ENCODE assay signal across 20 cellular contexts in genomic region chr3:155441026-155441425, GRCh38.
A peak's percentile ranks its signal among the peaks of the same experiment; 100 is the strongest.
DNase-seq lines count a peak whose midpoint lies in the region; ATAC-seq, FAIRE-seq and TF ChIP-seq lines count a peak whose summit lies in the region.
"Had no signal": no experiment of that assay in that cellular context is flagged by ENCODE, and none has a peak within 500 bp of the region (broad histone marks: within the 10 kb centered on the region; RNA-seq: fewer than 3 reads in every experiment).

No MANE protein-coding gene starts in this region.

- H3K9me3 ChIP-seq in esophagus muscularis mucosa (no peaks in the 10 kb centered on the region), gastroesophageal sphincter (no peaks in the 10 kb centered on the region)
- H3K9me3 ChIP-seq: BLaER1, HAP-1, SJSA1 had no signal

- TF ChIP-seq EP300 in esophagus muscularis mucosa (IDR thresholded peaks at IDR 0.05) (no peak), gastroesophageal sphincter (IDR thresholded peaks at IDR 0.05) (no peak)

- DNase-seq in esophagus muscularis mucosa (ENCODE audit: extremely low spot score) = peak; percentile 0
- peak; percentile 50 for DNase-seq in myocyte (ENCODE audit: low read depth)
- peak; percentile 10 for DNase-seq in putamen (ENCODE audit: low spot score)
- DNase-seq in HTR-8/SVneo (ENCODE audit: insufficient read length, low spot score) = no peak
- DNase-seq in NCI-H2227 (lab: John Stamatoyannopoulos, UW; ENCODE audit: unreplicated experiment) = no peak
- DNase-seq: CD4-positive, alpha-beta T cell; COR-L47; DMS79; NCI-H1105 treated with DMSO at 0.1 percent for 48 hours; NCI-H1694 treated with DMSO at 0.1 percent for 48 hours; NCI-H2081 treated with DMSO at 0.1 percent for 48 hours; NCI-H446 treated with DMSO at 0.1 percent for 48 hours; NCI-H526 treated with DMSO at 0.1 percent for 48 hours; OCI-M1 had no signal

- H3K27ac ChIP-seq in ACC112 (ENCODE audit: low read depth, low read length) (no peak overlapping the region), esophagus muscularis mucosa (replicated peaks in 1 of 4) (no peak overlapping the region), gastroesophageal sphincter (no peak overlapping the region)
- H3K27ac ChIP-seq: BLaER1, SJSA1 had no signal

- intact Hi-C loops in esophagus muscularis mucosa (cut with DNase I) = no loop called here

- TF ChIP-seq CTCF in esophagus muscularis mucosa (IDR thresholded peaks at IDR 0.05) (no peak), gastroesophageal sphincter (IDR thresholded peaks at IDR 0.05) (no peak)

- peak overlapping the region; percentile 32 for H2AFZ ChIP-seq in ACC112 (ENCODE audit: low read length, unreplicated experiment)

- no peaks in the 10 kb centered on the region for H3K27me3 ChIP-seq in ACC112 (ENCODE audit: insufficient read depth, low read length)
- no peaks in the 10 kb centered on the region for H3K27me3 ChIP-seq in esophagus muscularis mucosa
- no peaks in the 10 kb centered on the region for H3K27me3 ChIP-seq in gastroesophageal sphincter
- H3K27me3 ChIP-seq: BLaER1, SJSA1 had no signal

- no peak for FAIRE-seq in HTR-8/SVneo (lab: Jason Lieb, UNC)
- FAIRE-seq: RCC 7860 had no signal

- TF ChIP-seq POLR2A in esophagus muscularis mucosa (IDR thresholded peaks at IDR 0.05; ENCODE audit: low read depth) (no peak), gastroesophageal sphincter (IDR thresholded peaks at IDR 0.05) (no peak)

- ATAC-seq in gastroesophageal sphincter = no peak

- H3K79me2 ChIP-seq in ACC112 (ENCODE audit: control insufficient read depth, insufficient read depth, low read length, unreplicated experiment) = no peaks in the 10 kb centered on the region

- H3K36me3 ChIP-seq in ACC112 (ENCODE audit: insufficient read depth, low read length) = no peaks in the 10 kb centered on the region
- no peaks in the 10 kb centered on the region for H3K36me3 ChIP-seq in esophagus muscularis mucosa
- no peaks in the 10 kb centered on the region for H3K36me3 ChIP-seq in gastroesophageal sphincter
- H3K36me3 ChIP-seq: BLaER1, HAP-1, SJSA1 had no signal

- H3K4me3 ChIP-seq in ACC112 (ENCODE audit: low read depth, low read length) (no peak overlapping the region), esophagus muscularis mucosa (no peak overlapping the region), gastroesophageal sphincter (no peak overlapping the region)
- H3K4me3 ChIP-seq: BLaER1, HAP-1, SJSA1 had no signal

- 60% methylated on average over 2 of the region's 2 CpGs for WGBS in esophagus muscularis mucosa
- 36 to 63% methylated on average over 2 of the region's 2 CpGs for WGBS in gastroesophageal sphincter (ENCODE audit: low coverage in 1 of 2), 2 donors

- H3K4me1 ChIP-seq in ACC112 (ENCODE audit: control insufficient read depth, insufficient read depth, low read length, unreplicated experiment) (no peaks in the 10 kb centered on the region), esophagus muscularis mucosa (no peaks in the 10 kb centered on the region), gastroesophageal sphincter (no peaks in the 10 kb centered on the region)
- H3K4me1 ChIP-seq: BLaER1 had no signal

Comparison
In these comparisons a context has a peak if more than half of its experiments do, and no peak if none do; other contexts are left out.
1. DNase-seq: peak in esophagus muscularis mucosa (single experiment), myocyte (single experiment) and putamen (single experiment); none in HTR-8/SVneo (single experiment) and NCI-H2227 (single experiment).